ENCODE assay signal across 15 cellular contexts in genomic region chr20:9977629-9978028, GRCh38. TPM values are rescaled to one million over a fixed set of nuclear protein-coding genes. Genes with fewer than 3 reads are reported as not detected.
DNase-seq lines count a peak whose midpoint lies in the region; ATAC-seq and TF ChIP-seq lines count a peak whose summit lies in the region.
"Had no signal": no experiment of that assay in that cellular context is flagged by ENCODE, and none has a peak within 500 bp of the region (broad histone marks: within the 10 kb centered on the region; RNA-seq: fewer than 3 reads in every experiment).

No MANE protein-coding gene starts in this region.

- no peak overlapping the region; the same call in 1 of the 2 replicates for H3K4me3 ChIP-seq in ACC112 (ENCODE audit: low read depth, low read length)
- no peak overlapping the region for H3K4me3 ChIP-seq in IMR-90 (ENCODE audit: insufficient read depth, low read depth, low read length)
- H3K4me3 ChIP-seq in WERI-Rb-1 (ENCODE audit: low read depth, low read length), result no peak overlapping the region
- no peak overlapping the region for H3K4me3 ChIP-seq in fibroblast of villous mesenchyme (ENCODE audit: low read depth, low read length)
- H3K4me3 ChIP-seq in upper lobe of right lung, result no peak overlapping the region
- no peak overlapping the region for H3K4me3 ChIP-seq in lower lobe of right lung
- H3K4me3 ChIP-seq: body of pancreas, heart right ventricle, left ventricle myocardium inferior, uterus had no signal

- H3K9me3 ChIP-seq in IMR-90 (ENCODE audit: control insufficient read depth, insufficient read depth, low read length) (no peaks in the 10 kb centered on the region), WERI-Rb-1 (ENCODE audit: severe bottlenecking) (no peaks in the 10 kb centered on the region), upper lobe of right lung (no peaks in the 10 kb centered on the region), lower lobe of right lung (no peaks in the 10 kb centered on the region)
- H3K9me3 ChIP-seq: body of pancreas, heart right ventricle, left ventricle myocardium inferior, uterus had no signal

- dilution Hi-C loops in IMR-90 (cut with HindIII; ENCODE audit: low sequenced_read_pairs, unreplicated experiment), result no loop called here

- no peak for TF ChIP-seq RAD21 in IMR-90 (IDR thresholded peaks at IDR 0.05; ENCODE audit: low read length)

- no peaks in the 10 kb centered on the region for H3K79me2 ChIP-seq in ACC112 (ENCODE audit: control insufficient read depth, insufficient read depth, low read length, unreplicated experiment)

- H4K20me1 ChIP-seq in IMR-90 (ENCODE audit: insufficient read depth, low read length), result no peaks in the 10 kb centered on the region

- H2AFZ ChIP-seq in ACC112 (ENCODE audit: low read length, unreplicated experiment) (peak overlapping the region; percentile 4), IMR-90 (replicated peaks; ENCODE audit: low read length, poor library complexity) (no peak overlapping the region)

- no peak overlapping the region for H3K14ac ChIP-seq in IMR-90 (replicated peaks; ENCODE audit: low read depth, low read length)

- no peak for TF ChIP-seq POLR2A in IMR-90 (IDR thresholded peaks at IDR 0.05; ENCODE audit: low read depth, low read length)

- H3K27ac ChIP-seq in ACC112 (ENCODE audit: low read depth, low read length) (no peak overlapping the region), IMR-90 (ENCODE audit: insufficient read depth, low read length) (no peak overlapping the region), WERI-Rb-1 (no peak overlapping the region), upper lobe of right lung (no peak overlapping the region), lower lobe of right lung (no peak overlapping the region)
- H3K27ac ChIP-seq: body of pancreas, heart right ventricle, HL-60, left ventricle myocardium inferior had no signal

- H2BK5ac ChIP-seq in IMR-90 (ENCODE audit: low read depth, low read length, poor library complexity, severe bottlenecking), result no peak overlapping the region

- H3K56ac ChIP-seq in IMR-90 (ENCODE audit: extremely low read depth, insufficient read depth, low read length), result no peak overlapping the region

- CTCF ChIA-PET in IMR-90 (lab: Yijun Ruan, JAX), result interaction anchor here (0.5 to 1.5 kb wide), 13 partner anchors 11 to 1572 kb away, joined by 3 to 21 read pairs (median 4); partner anchors contain the start of gene SLX4IP

- no peaks in the 10 kb centered on the region for H3K36me3 ChIP-seq in ACC112 (ENCODE audit: insufficient read depth, low read length)
- no peaks in the 10 kb centered on the region for H3K36me3 ChIP-seq in IMR-90 (ENCODE audit: control insufficient read depth, insufficient read depth, low read length)
- no peaks in the 10 kb centered on the region for H3K36me3 ChIP-seq in WERI-Rb-1
- H3K36me3 ChIP-seq in upper lobe of right lung, result no peaks in the 10 kb centered on the region
- no peaks in the 10 kb centered on the region for H3K36me3 ChIP-seq in lower lobe of right lung
- H3K36me3 ChIP-seq: heart right ventricle, left ventricle myocardium inferior, uterus had no signal

- DNase-seq in IMR-90 (no peak), WERI-Rb-1 (peak; percentile 62), fibroblast of villous mesenchyme (ENCODE audit: low read depth) (peak; percentile 5), upper lobe of right lung (no peak), NCI-H2171 treated with DMSO at 0.1 percent for 48 hours (lab: John Stamatoyannopoulos, UW) (no peak), lower lobe of right lung (no peak)
- no peak for DNase-seq in stimulated activated CD4-positive, alpha-beta T cell treated with anti-CD3 and anti-CD28 coated beads, Interleukin-4, amount 100 ng/mL, for 24 hours
- DNase-seq: activated CD8-positive, alpha-beta memory T cell treated with anti-CD3 and anti-CD28 coated beads, Interleukin-2, amount 50 U/mL, for 4 hours; left ventricle myocardium inferior; right cardiac atrium had no signal

- H2AK9ac ChIP-seq in IMR-90 (replicated peaks; ENCODE audit: low read depth, low read length, poor library complexity), result no peak overlapping the region

- no peak overlapping the region for H4K5ac ChIP-seq in IMR-90 (ENCODE audit: low read depth, low read length)

- no peak overlapping the region for H3K23ac ChIP-seq in IMR-90 (ENCODE audit: low read depth, low read length)

- no peak overlapping the region for H3K4me2 ChIP-seq in IMR-90 (ENCODE audit: low read depth, low read length)

- 0 out of 2 replicates have a peak, but pooled peaks cover 3% of the 10 kb centered on the region for H3K27me3 ChIP-seq in ACC112 (ENCODE audit: insufficient read depth, low read length)
- peaks cover 3% of the 10 kb centered on the region; the same call in 1 of the 2 replicates for H3K27me3 ChIP-seq in IMR-90 (ENCODE audit: control insufficient read depth, insufficient read depth, low read length)
- no peaks in the 10 kb centered on the region for H3K27me3 ChIP-seq in WERI-Rb-1 (ENCODE audit: insufficient read depth, low read depth, severe bottlenecking)
- no peaks in the 10 kb centered on the region for H3K27me3 ChIP-seq in upper lobe of right lung
- H3K27me3 ChIP-seq in lower lobe of right lung (ENCODE audit: low read depth), result no peaks in the 10 kb centered on the region
- H3K27me3 ChIP-seq: body of pancreas, uterus had no signal

- intact Hi-C loops in IMR-90 (cut with micrococcal nuclease) (loop anchor here (1.0 to 10.0 kb wide), 10 partner anchors 113 to 1565 kb away; partner anchors contain the start of genes JAG1, MKKS and SLX4IP), upper lobe of right lung (cut with DNase I) (loop anchor here (10.0 kb wide), 2 partner anchors 117 to 447 kb away; no protein-coding TSS in a partner anchor), lower lobe of right lung (cut with DNase I) (no loop called here)

- no TSS peak for BruUV-seq in IMR-90 (replicated peaks; lab: Mats Ljungman, UMichigan)

- no peak overlapping the region for H2BK120ac ChIP-seq in IMR-90 (ENCODE audit: low read depth, low read length)

- no CpG with 5 or more reads among the region's 1 CpG for WGBS in IMR-90 (ENCODE audit: extremely low coverage in 2 of 2, insufficient read length in 1 of 2), 2 experiments

- no peak overlapping the region for H2AK5ac ChIP-seq in IMR-90 (ENCODE audit: low read depth, low read length)

- H3K4ac ChIP-seq in IMR-90 (ENCODE audit: low read depth, low read length), result no peak overlapping the region

- H3K9ac ChIP-seq in IMR-90 (ENCODE audit: low read depth, low read length), result no peak overlapping the region

- H4K8ac ChIP-seq in IMR-90 (ENCODE audit: low read depth in 2 of 2, low read length in 2 of 2), result no peak overlapping the region

- no peak for ATAC-seq in IMR-90 (ENCODE audit: low read depth)
- ATAC-seq in upper lobe of right lung, result no peak
- ATAC-seq in lower lobe of right lung, result no peak

- no peak overlapping the region for H2BK15ac ChIP-seq in IMR-90 (ENCODE audit: low read depth, low read length)

- no peaks in the 10 kb centered on the region for H3K9me1 ChIP-seq in IMR-90 (ENCODE audit: insufficient read depth, low read length)

- no peak overlapping the region for H2BK20ac ChIP-seq in IMR-90 (ENCODE audit: low read depth, low read length)

- in situ Hi-C loops in IMR-90 (cut with MboI; ENCODE audit: low sequenced_read_pairs), result loop anchor here (5.0 to 25.0 kb wide), 4 partner anchors 115 to 1577 kb away; no protein-coding TSS in a partner anchor

- POLR2A ChIA-PET in IMR-90 (lab: Charles Lee; ENCODE audit: unreplicated experiment), result no interaction called here

- TF ChIP-seq CTCF in IMR-90 (conservative IDR thresholded peaks at IDR 0.05; ENCODE audit: low read depth, low read length) (no peak), WERI-Rb-1 (IDR thresholded peaks at IDR 0.05; ENCODE audit: low read depth, low read length) (no peak), fibroblast of villous mesenchyme (IDR thresholded peaks at IDR 0.05; ENCODE audit: insufficient read depth, low read depth, low read length) (no peak), upper lobe of right lung (IDR thresholded peaks at IDR 0.05) (no peak), lower lobe of right lung (IDR thresholded peaks at IDR 0.05) (no peak)

- H4K91ac ChIP-seq in IMR-90 (ENCODE audit: insufficient read depth, low read depth, low read length), result no peak overlapping the region

- no peaks in the 10 kb centered on the region for H3K79me1 ChIP-seq in IMR-90 (ENCODE audit: low read depth in 1 of 2, low read length in 2 of 2)

- peaks cover 14% of the 10 kb centered on the region for H3K4me1 ChIP-seq in ACC112 (ENCODE audit: control insufficient read depth, insufficient read depth, low read length, unreplicated experiment)
- no peaks in the 10 kb centered on the region for H3K4me1 ChIP-seq in IMR-90 (ENCODE audit: control insufficient read depth, insufficient read depth, low read length)
- no peaks in the 10 kb centered on the region for H3K4me1 ChIP-seq in upper lobe of right lung
- H3K4me1 ChIP-seq in lower lobe of right lung, result no peaks in the 10 kb centered on the region
- H3K4me1 ChIP-seq: heart right ventricle, left ventricle myocardium inferior had no signal

- H3K18ac ChIP-seq in IMR-90 (ENCODE audit: low read depth, low read length), result no peak overlapping the region

TF ChIP-seq in IMR-90, 13 proteins besides CTCF, POLR2A, EP300 and RAD21:
- TF ChIP-seq CEBPB (IDR thresholded peaks at IDR 0.05; ENCODE audit: low read depth, low read length), result 0 out of 2 replicates have a peak, but pooled peaks have one; percentile 1
- no peak for TF ChIP-seq RFX5 (IDR thresholded peaks at IDR 0.05; ENCODE audit: low read depth, low read length)
- no peak for TF ChIP-seq CHD1 (IDR thresholded peaks at IDR 0.05; ENCODE audit: low read depth, low read length)
- TF ChIP-seq MXI1 (IDR thresholded peaks at IDR 0.05; ENCODE audit: borderline replicate concordance, low read depth, low read length), result no peak
- TF ChIP-seq MAZ (IDR thresholded peaks at IDR 0.05; ENCODE audit: borderline replicate concordance, low read depth, low read length), result no peak

RNA-seq across cellular contexts. Expression of gene ANKEF1, which starts 57.2 kb away (rescaled TPM):
- 0.54 and 0.56 TPM in 2 replicates for total RNA-seq in IMR-90 (2012; rRNA removed)
- polyA plus RNA-seq in IMR-90 (2012; rRNA removed), result 0.20 and 0.31 TPM in 2 replicates
- 0.05 and 0.08 TPM in 2 replicates for polyA plus RNA-seq in IMR-90 (2012; cell fraction: cytosol; rRNA removed)
- 0.03 and 0.19 TPM in 2 replicates for polyA plus RNA-seq in IMR-90 (2012; cell fraction: nucleus; rRNA removed; ENCODE audit: low replicate concordance)
- total RNA-seq in fibroblast of villous mesenchyme, result 0.97 and 1.3 TPM in 2 replicates
- 4.0 TPM for total RNA-seq in upper lobe of right lung
- total RNA-seq in lower lobe of right lung, result 3.8 TPM

Comparison
In these comparisons a context has a peak if more than half of its experiments do, and no peak if none do; other contexts are left out.
1. DNase-seq: peak in WERI-Rb-1 (single experiment) and fibroblast of villous mesenchyme (single experiment); none in IMR-90 (single experiment), stimulated activated CD4-positive, alpha-beta T cell treated with anti-CD3 and anti-CD28 coated beads, Interleukin-4, amount 100 ng/mL, for 24 hours (single experiment), upper lobe of right lung (single experiment), NCI-H2171 treated with DMSO at 0.1 percent for 48 hours (single experiment) and lower lobe of right lung (single experiment).